23 cellular contexts compared by ENCODE assay signal in the genomic region with DNA sequence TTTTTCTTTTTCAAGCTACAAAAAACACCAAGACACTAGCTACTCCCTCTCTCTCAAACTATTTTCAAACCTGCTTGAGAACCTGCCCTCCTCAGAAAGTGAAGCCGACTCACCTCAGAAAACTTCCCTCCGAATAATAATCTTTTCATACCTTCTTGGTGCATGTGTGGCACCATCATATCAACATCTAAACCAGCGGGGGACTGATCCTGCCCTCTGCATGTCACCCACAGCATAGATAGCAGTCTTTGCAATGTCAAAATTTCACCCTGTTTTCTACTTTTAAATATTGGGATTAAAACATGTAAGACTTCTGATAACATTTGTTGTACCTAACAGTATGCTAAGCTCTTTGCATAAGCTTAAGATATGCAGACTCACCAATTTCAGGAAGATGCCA.
"Had no signal": no experiment of that assay in that cellular context is flagged by ENCODE, and none has a peak within 500 bp of the region (broad histone marks: within the 10 kb centered on the region; RNA-seq: fewer than 3 reads in every experiment).

No MANE protein-coding gene starts in this region.

- ATAC-seq: activated CD4-positive, CD25-positive, alpha-beta regulatory T cell treated with anti-CD3 and anti-CD28 coated beads, Interleukin-2, amount 50 U/mL, for 24 hours; activated naive CD8-positive, alpha-beta T cell treated with anti-CD3 and anti-CD28 coated beads, Interleukin-2, amount 50 U/mL, for 24 hours; activated T-cell treated with anti-CD3 and anti-CD28 coated beads, Interleukin-2, amount 50 U/mL, for 4 hours; left lobe of liver; stimulated activated naive CD8-positive, alpha-beta T cell treated with anti-CD3 and anti-CD28 coated beads, Interleukin-15, amount 100 ng/mL, for 72 hours had no signal

- H3K4me1 Mint-ChIP-seq: activated CD4-positive, alpha-beta T cell treated with anti-CD3 and anti-CD28 coated beads, Interleukin-2, amount 10 ng/mL, durations not matched to agents 7 days and 5 days; activated naive CD4-positive, alpha-beta T cell treated with anti-CD3 and anti-CD28 coated beads, Interleukin-2, amount 10 ng/mL, durations not matched to agents 7 days and 5 days; activated naive CD8-positive, alpha-beta T cell treated with anti-CD3 and anti-CD28 coated beads, Interleukin-2, amount 50 U/mL, for 24 hours; central memory CD8-positive, alpha-beta T cell; nephron progenitor cell; stimulated activated naive CD8-positive, alpha-beta T cell treated with anti-CD3 and anti-CD28 coated beads, Interleukin-15, amount 100 ng/mL, for 72 hours had no signal

- H3K36me3 Mint-ChIP-seq: activated naive CD4-positive, alpha-beta T cell treated with anti-CD3 and anti-CD28 coated beads, Interleukin-2, amount 10 ng/mL, durations not matched to agents 7 days and 5 days had no signal

- H3K36me3 ChIP-seq: colonic mucosa, prostate gland, right atrium auricular region, suprapubic skin, transverse colon, vagina had no signal

- H3K9me3 ChIP-seq: colonic mucosa, prostate gland, right atrium auricular region, suprapubic skin, transverse colon, vagina had no signal

- H3K4me1 ChIP-seq: colonic mucosa, prostate gland, right atrium auricular region, suprapubic skin, transverse colon, vagina had no signal

- H3K27me3 ChIP-seq: colonic mucosa, right atrium auricular region, suprapubic skin, transverse colon, vagina had no signal

- H3K4me3 Mint-ChIP-seq: activated CD4-positive, alpha-beta T cell treated with anti-CD3 and anti-CD28 coated beads, Interleukin-2, amount 10 ng/mL, durations not matched to agents 7 days and 5 days; activated naive CD4-positive, alpha-beta T cell treated with anti-CD3 and anti-CD28 coated beads, Interleukin-2, amount 10 ng/mL, durations not matched to agents 7 days and 5 days; activated naive CD8-positive, alpha-beta T cell treated with anti-CD3 and anti-CD28 coated beads, Interleukin-2, amount 50 U/mL, for 24 hours; activated T-cell treated with anti-CD3 and anti-CD28 coated beads, Interleukin-2, amount 50 U/mL, for 4 hours; central memory CD8-positive, alpha-beta T cell; nephron progenitor cell; stimulated activated naive CD8-positive, alpha-beta T cell treated with anti-CD3 and anti-CD28 coated beads, Interleukin-15, amount 100 ng/mL, for 72 hours had no signal

- H3K4me3 ChIP-seq: colonic mucosa, lung, prostate gland, right atrium auricular region, suprapubic skin, transverse colon, vagina had no signal

- H3K27ac ChIP-seq: colonic mucosa, prostate gland, right atrium auricular region, suprapubic skin, transverse colon, vagina had no signal

- DNase-seq: activated CD4-positive, alpha-beta T cell treated with anti-CD3 and anti-CD28 coated beads, Interleukin-2, amount 10 ng/mL, durations not matched to agents 7 days and 5 days; activated CD8-positive, alpha-beta memory T cell treated with anti-CD3 and anti-CD28 coated beads, Interleukin-2, amount 50 U/mL, for 4 hours; activated naive CD4-positive, alpha-beta T cell treated with anti-CD3 and anti-CD28 coated beads, Interleukin-2, amount 10 ng/mL, durations not matched to agents 7 days and 5 days; activated naive CD8-positive, alpha-beta T cell treated with anti-CD3 and anti-CD28 coated beads, Interleukin-2, amount 50 U/mL, for 24 hours; activated T-cell treated with anti-CD3 and anti-CD28 coated beads, Interleukin-2, amount 50 U/mL, for 4 hours; aorta; colonic mucosa; hypothalamus; kidney; midbrain; nephron progenitor cell; small intestine; stimulated activated CD4-positive, alpha-beta T cell treated with anti-CD3 and anti-CD28 coated beads, Interleukin-4, amount 100 ng/mL, for 1 hour; stimulated activated naive CD8-positive, alpha-beta T cell treated with anti-CD3 and anti-CD28 coated beads, Interleukin-15, amount 100 ng/mL, for 72 hours; transverse colon had no signal

- H3K27ac Mint-ChIP-seq: activated CD4-positive, alpha-beta T cell treated with anti-CD3 and anti-CD28 coated beads, Interleukin-2, amount 10 ng/mL, durations not matched to agents 7 days and 5 days; activated naive CD4-positive, alpha-beta T cell treated with anti-CD3 and anti-CD28 coated beads, Interleukin-2, amount 10 ng/mL, durations not matched to agents 7 days and 5 days; activated naive CD8-positive, alpha-beta T cell treated with anti-CD3 and anti-CD28 coated beads, Interleukin-2, amount 50 U/mL, for 24 hours; nephron progenitor cell; stimulated activated naive CD8-positive, alpha-beta T cell treated with anti-CD3 and anti-CD28 coated beads, Interleukin-15, amount 100 ng/mL, for 72 hours had no signal

- H3K27me3 Mint-ChIP-seq: activated CD4-positive, alpha-beta T cell treated with anti-CD3 and anti-CD28 coated beads, Interleukin-2, amount 10 ng/mL, durations not matched to agents 7 days and 5 days; activated naive CD4-positive, alpha-beta T cell treated with anti-CD3 and anti-CD28 coated beads, Interleukin-2, amount 10 ng/mL, durations not matched to agents 7 days and 5 days; activated naive CD8-positive, alpha-beta T cell treated with anti-CD3 and anti-CD28 coated beads, Interleukin-2, amount 50 U/mL, for 24 hours; central memory CD8-positive, alpha-beta T cell; stimulated activated naive CD8-positive, alpha-beta T cell treated with anti-CD3 and anti-CD28 coated beads, Interleukin-15, amount 100 ng/mL, for 72 hours had no signal
